8 cellular contexts compared by ENCODE assay signal in genomic region chr14:74612346-74613021, GRCh38.
DNase-seq lines count a peak whose midpoint lies in the region; ATAC-seq lines count a peak whose summit lies in the region.

No MANE protein-coding gene starts in this region.

- no peaks in the 10 kb centered on the region for H3K9me3 Mint-ChIP-seq in memory B cell

- H3K27ac ChIP-seq in effector memory CD4-positive, alpha-beta T cell (ENCODE audit: insufficient read depth, low read length, poor library complexity, severe bottlenecking), result no peak overlapping the region

- DNase-seq in NCI-H1417 (lab: John Stamatoyannopoulos, UW), result peak; percentile 10 to 86 (median 16)
- DNase-seq in NCI-H1417 treated with DMSO at 0.1 percent for 48 hours (lab: John Stamatoyannopoulos, UW), result no peak
- peak; percentile 93 for DNase-seq in NCI-H69 (lab: John Stamatoyannopoulos, UW)
- peak; percentile 42 to 76 for DNase-seq in activated CD8-positive, alpha-beta memory T cell treated with anti-CD3 and anti-CD28 coated beads for 1 hour (ENCODE audit: extremely low read depth in 1 of 2, low read depth in 1 of 2)
- DNase-seq in effector memory CD4-positive, alpha-beta T cell, result peak; percentile 69 to 73 (median 69)
- peak; percentile 90 to 93 for DNase-seq in memory B cell (ENCODE audit: low spot score in 2 of 2)
- peak; percentile 59 for DNase-seq in stimulated activated CD8-positive, alpha-beta memory T cell treated with anti-CD3 and anti-CD28 coated beads, Interleukin-12 subunit alpha, Interleukin-12 subunit beta, amount 100 ng/mL, for 1 hour (ENCODE audit: low read depth)

- H3K27ac Mint-ChIP-seq in memory B cell, result no peak overlapping the region

- peak overlapping the region; percentile 79 for H3K4me3 Mint-ChIP-seq in memory B cell

- H3K9me3 ChIP-seq in effector memory CD4-positive, alpha-beta T cell (ENCODE audit: control insufficient read depth, low read length), result no peaks in the 10 kb centered on the region

- H3K27me3 Mint-ChIP-seq in memory B cell, result peaks cover 13% of the 10 kb centered on the region

- no peaks in the 10 kb centered on the region for H3K36me3 ChIP-seq in effector memory CD4-positive, alpha-beta T cell (ENCODE audit: control insufficient read depth, insufficient read depth, low read length)

- no peaks in the 10 kb centered on the region for H3K27me3 ChIP-seq in effector memory CD4-positive, alpha-beta T cell (replicated peaks; ENCODE audit: control insufficient read depth, insufficient read depth, low read length, poor library complexity, severe bottlenecking)

- ATAC-seq in HG03135 (IDR thresholded peaks at IDR 0.05; ENCODE audit: unreplicated experiment) (peak; percentile 73), memory B cell (ENCODE audit: low read depth) (peak; percentile 80)

- no peaks in the 10 kb centered on the region for H3K36me3 Mint-ChIP-seq in memory B cell

- peak overlapping the region; percentile 91 for H3K4me3 ChIP-seq in effector memory CD4-positive, alpha-beta T cell (ENCODE audit: insufficient read depth, low read depth, low read length, poor library complexity, severe bottlenecking)

- H3K4me1 Mint-ChIP-seq in memory B cell, result peaks cover 35% of the 10 kb centered on the region

- peaks cover 9% of the 10 kb centered on the region for H3K4me1 ChIP-seq in effector memory CD4-positive, alpha-beta T cell (ENCODE audit: control insufficient read depth, insufficient read depth, low read length, poor library complexity, severe bottlenecking)
